Comparison of ENCODE assay signal across 2 cellular contexts in genomic region chr17:72191901-72192300, GRCh38.
A peak's percentile ranks its signal among the peaks of the same experiment; 100 is the strongest.
TF ChIP-seq lines count a peak whose summit lies in the region.

No MANE protein-coding gene starts in this region.

TF ChIP-seq in HEK293, 187 proteins besides CTCF, POLR2A, EP300 and RAD21 (continued from another document):
- TF ChIP-seq ZFHX2 (tag by site-specific recombination; conservative IDR thresholded peaks at IDR 0.05), result 0 out of 2 replicates have a peak, but pooled peaks have one; percentile 27

TF ChIP-seq in SK-N-SH, 30 proteins besides CTCF, POLR2A, EP300 and RAD21:
- TF ChIP-seq PBX3 (IDR thresholded peaks at IDR 0.05), result no peak
- TF ChIP-seq FOXJ3 (CRISPR knock-in tag; IDR thresholded peaks at IDR 0.05), result no peak
- TF ChIP-seq ELF1 (IDR thresholded peaks at IDR 0.05), result no peak
- TF ChIP-seq JUND (IDR thresholded peaks at IDR 0.05), result no peak
- no peak for TF ChIP-seq TEAD4 (IDR thresholded peaks at IDR 0.05; ENCODE audit: borderline replicate concordance, insufficient read depth)
- TF ChIP-seq, protein P1, sequence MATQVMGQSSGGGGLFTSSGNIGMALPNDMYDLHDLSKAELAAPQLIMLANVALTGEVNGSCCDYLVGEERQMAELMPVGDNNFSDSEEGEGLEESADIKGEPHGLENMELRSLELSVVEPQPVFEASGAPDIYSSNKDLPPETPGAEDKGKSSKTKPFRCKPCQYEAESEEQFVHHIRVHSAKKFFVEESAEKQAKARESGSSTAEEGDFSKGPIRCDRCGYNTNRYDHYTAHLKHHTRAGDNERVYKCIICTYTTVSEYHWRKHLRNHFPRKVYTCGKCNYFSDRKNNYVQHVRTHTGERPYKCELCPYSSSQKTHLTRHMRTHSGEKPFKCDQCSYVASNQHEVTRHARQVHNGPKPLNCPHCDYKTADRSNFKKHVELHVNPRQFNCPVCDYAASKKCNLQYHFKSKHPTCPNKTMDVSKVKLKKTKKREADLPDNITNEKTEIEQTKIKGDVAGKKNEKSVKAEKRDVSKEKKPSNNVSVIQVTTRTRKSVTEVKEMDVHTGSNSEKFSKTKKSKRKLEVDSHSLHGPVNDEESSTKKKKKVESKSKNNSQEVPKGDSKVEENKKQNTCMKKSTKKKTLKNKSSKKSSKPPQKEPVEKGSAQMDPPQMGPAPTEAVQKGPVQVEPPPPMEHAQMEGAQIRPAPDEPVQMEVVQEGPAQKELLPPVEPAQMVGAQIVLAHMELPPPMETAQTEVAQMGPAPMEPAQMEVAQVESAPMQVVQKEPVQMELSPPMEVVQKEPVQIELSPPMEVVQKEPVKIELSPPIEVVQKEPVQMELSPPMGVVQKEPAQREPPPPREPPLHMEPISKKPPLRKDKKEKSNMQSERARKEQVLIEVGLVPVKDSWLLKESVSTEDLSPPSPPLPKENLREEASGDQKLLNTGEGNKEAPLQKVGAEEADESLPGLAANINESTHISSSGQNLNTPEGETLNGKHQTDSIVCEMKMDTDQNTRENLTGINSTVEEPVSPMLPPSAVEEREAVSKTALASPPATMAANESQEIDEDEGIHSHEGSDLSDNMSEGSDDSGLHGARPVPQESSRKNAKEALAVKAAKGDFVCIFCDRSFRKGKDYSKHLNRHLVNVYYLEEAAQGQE (IDR thresholded peaks at IDR 0.05; ENCODE audit: low read depth, low read length), result no peak
- TF ChIP-seq SIN3A (IDR thresholded peaks at IDR 0.05; ENCODE audit: borderline replicate concordance, low read depth, low read length), result no peak
- TF ChIP-seq RCOR1 (IDR thresholded peaks at IDR 0.05; ENCODE audit: low read length), result no peak
- no peak for TF ChIP-seq TAF1 (IDR thresholded peaks at IDR 0.05; ENCODE audit: borderline replicate concordance, low read depth, low read length)
- no peak for TF ChIP-seq EZH2phosphoT487 (IDR thresholded peaks at IDR 0.05; ENCODE audit: borderline replicate concordance, low read depth)
- no peak for TF ChIP-seq USF1 (IDR thresholded peaks at IDR 0.05; ENCODE audit: borderline replicate concordance, low read depth)
- no peak for TF ChIP-seq RFX5 (IDR thresholded peaks at IDR 0.05; ENCODE audit: low read length)
